In the genomic region with DNA sequence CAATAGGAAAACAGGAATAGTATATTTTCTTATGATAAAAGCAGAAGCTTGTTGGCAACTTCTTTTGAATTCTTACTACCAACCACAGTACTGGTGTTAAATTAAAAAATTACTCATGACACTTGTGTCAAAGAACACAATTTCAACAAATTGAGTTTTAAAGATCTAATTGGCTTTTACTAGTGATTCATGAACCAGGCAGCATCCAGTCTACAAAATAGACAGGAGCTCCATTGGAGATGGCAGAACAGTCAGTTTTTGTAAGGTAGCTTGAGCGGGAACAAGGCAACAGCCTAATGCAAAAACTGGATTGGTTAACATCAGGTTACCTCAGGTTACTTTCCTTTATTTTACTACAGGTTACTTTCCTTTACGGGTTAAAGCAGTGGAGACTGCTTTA, we compare ENCODE assay signal across 25 cellular contexts.
"Had no signal": no experiment of that assay in that cellular context is flagged by ENCODE, and none has a peak within 500 bp of the region (broad histone marks: within the 10 kb centered on the region; RNA-seq: fewer than 3 reads in every experiment).

No MANE protein-coding gene starts in this region.

- DNase-seq: colonic mucosa; cortex of kidney; dermis blood vessel endothelial cell; dorsolateral prefrontal cortex; effector CD4-positive, alpha-beta T cell; effector CD8-positive, alpha-beta T cell; effector memory CD4-positive, alpha-beta T cell; effector memory CD8-positive, alpha-beta T cell; endodermal cell; erythroblast; esophagus squamous epithelium; foreskin fibroblast; foreskin keratinocyte; foreskin melanocyte; gastrocnemius medialis; glutamatergic neuron; head of caudate nucleus; heart left ventricle; heart right ventricle had no signal

- H3K27ac ChIP-seq: colonic mucosa, coronary artery, dorsolateral prefrontal cortex, epithelial cell of prostate, esophagus muscularis mucosa, esophagus squamous epithelium, foreskin keratinocyte, gastrocnemius medialis, gastroesophageal sphincter, heart left ventricle, heart right ventricle had no signal

- H3K27ac Mint-ChIP-seq: dendritic cell treated with granulocyte-macrophage colony-stimulating factor and Interleukin-4, amounts not matched to agents 40 ng/mL and 50 ng/mL, for 4 days; effector memory CD8-positive, alpha-beta T cell had no signal

- H3K4me3 Mint-ChIP-seq: dendritic cell treated with granulocyte-macrophage colony-stimulating factor and Interleukin-4, amounts not matched to agents 40 ng/mL and 50 ng/mL, for 4 days; effector memory CD8-positive, alpha-beta T cell; endodermal cell had no signal

- H3K4me1 ChIP-seq: colonic mucosa, gastrocnemius medialis, gastroesophageal sphincter had no signal

- H3K4me3 ChIP-seq: colonic mucosa, coronary artery, dorsolateral prefrontal cortex, esophagus muscularis mucosa, esophagus squamous epithelium, gastrocnemius medialis, gastroesophageal sphincter, heart left ventricle, heart right ventricle had no signal

- H3K36me3 ChIP-seq: colonic mucosa, esophagus muscularis mucosa, esophagus squamous epithelium, gastrocnemius medialis, gastroesophageal sphincter, heart left ventricle, heart right ventricle had no signal

- ATAC-seq: effector memory CD8-positive, alpha-beta T cell; esophagus mucosa; foreskin keratinocyte; gastrocnemius medialis; gastroesophageal sphincter; heart left ventricle; heart right ventricle had no signal

- H3K9me3 ChIP-seq: colonic mucosa, esophagus muscularis mucosa, esophagus squamous epithelium, gastrocnemius medialis, gastroesophageal sphincter, heart left ventricle, heart right ventricle had no signal

- H3K27me3 ChIP-seq: colonic mucosa, dorsolateral prefrontal cortex, esophagus muscularis mucosa, esophagus squamous epithelium, foreskin keratinocyte, gastrocnemius medialis, gastroesophageal sphincter, heart left ventricle, heart right ventricle had no signal

- H3K9me3 Mint-ChIP-seq: dendritic cell treated with granulocyte-macrophage colony-stimulating factor and Interleukin-4, amounts not matched to agents 40 ng/mL and 50 ng/mL, for 4 days; effector memory CD8-positive, alpha-beta T cell; endodermal cell had no signal
